In genomic region chr11:2420502-2421225, GRCh38 we compare ENCODE assay signal across 9 cellular contexts. TPM values are rescaled to one million over a fixed set of nuclear protein-coding genes. Genes with fewer than 3 reads are reported as not detected.
DNase-seq lines count a peak whose midpoint lies in the region; ATAC-seq, FAIRE-seq and TF ChIP-seq lines count a peak whose summit lies in the region.
"Had no signal": no experiment of that assay in that cellular context is flagged by ENCODE, and none has a peak within 500 bp of the region (broad histone marks: within the 10 kb centered on the region; RNA-seq: fewer than 3 reads in every experiment).

No MANE protein-coding gene starts in this region.

- FAIRE-seq in endothelial cell of umbilical vein (lab: Jason Lieb, UNC), result no peak

- CTCF ChIA-PET in activated CD8-positive, alpha-beta memory T cell treated with anti-CD3 and anti-CD28 coated beads, Interleukin-2, amount 10 ng/mL, durations not matched to agents 7 days and 5 days (lab: Charles Lee), result interaction anchor here (0.6 to 12.4 kb wide), 49 partner anchors 11 to 510 kb away, joined by 3 to 432 read pairs (median 5); partner anchors contain the start of genes C11orf21, CD81, TSPAN32 and TSSC4
- CTCF ChIA-PET in endothelial cell of umbilical vein (lab: Charles Lee), result interaction anchor here (0.6 to 10.1 kb wide), 34 partner anchors 10 to 506 kb away, joined by 3 to 829 read pairs (median 5); partner anchors contain the start of genes C11orf21, CD81, TSPAN32 and TSSC4

- no peak overlapping the region for H2AFZ ChIP-seq in endothelial cell of umbilical vein (ENCODE audit: low read depth, low read length)

- no peaks in the 10 kb centered on the region for H3K36me3 ChIP-seq in GM06990 (ENCODE audit: control insufficient read depth, insufficient read depth, low read length)
- H3K36me3 ChIP-seq in endothelial cell of umbilical vein (ENCODE audit: control insufficient read depth in 2 of 2, extremely low read depth in 1 of 2, insufficient read depth in 2 of 2, low read length in 2 of 2), result no peaks in the 10 kb centered on the region

- H3K9ac ChIP-seq in endothelial cell of umbilical vein (replicated peaks; ENCODE audit: extremely low read depth, insufficient read depth, low read length), result no peak overlapping the region

- no peaks in the 10 kb centered on the region for H4K20me1 ChIP-seq in endothelial cell of umbilical vein (replicated peaks; ENCODE audit: control insufficient read depth, extremely low read depth, insufficient read depth, low read length)

- DNase-seq in GM06990 (ENCODE audit: extremely low read depth, insufficient read length) (peak; percentile 63), HK-2 (ENCODE audit: unreplicated experiment) (peak; percentile 60), NOMO-1 treated with DMSO at 0.1 percent for 48 hours (lab: John Stamatoyannopoulos, UW; ENCODE audit: unreplicated experiment) (peak; percentile 72), endothelial cell of umbilical vein (ENCODE audit: low read depth, low spot score) (peak; percentile 59), mucosa of gallbladder (ENCODE audit: low spot score) (peak; percentile 66), cortex of kidney (lab: John Stamatoyannopoulos, UW) (no peak)
- peak; percentile 75 for DNase-seq in activated CD8-positive, alpha-beta memory T cell treated with anti-CD3 and anti-CD28 coated beads, Interleukin-2, amount 10 ng/mL, durations not matched to agents 7 days and 5 days
- DNase-seq in stimulated activated CD8-positive, alpha-beta memory T cell treated with anti-CD3 and anti-CD28 coated beads, Interleukin-4, amount 100 ng/mL, for 1 hour (ENCODE audit: low read depth in 2 of 2, low spot score in 1 of 2), result peak; percentile 42 to 46

- H3K4me2 ChIP-seq in endothelial cell of umbilical vein (ENCODE audit: insufficient read depth, low read length), result no peak overlapping the region

- H3K79me2 ChIP-seq in endothelial cell of umbilical vein (ENCODE audit: control insufficient read depth, insufficient read depth, low read length), result no peaks in the 10 kb centered on the region

- no TSS peak for BruUV-seq in endothelial cell of umbilical vein (replicated peaks; lab: Mats Ljungman, UMichigan)

- H3K27ac ChIP-seq in endothelial cell of umbilical vein (ENCODE audit: insufficient read depth, low read depth, low read length), result no peak overlapping the region

- peak; percentile 93 for ATAC-seq in activated CD8-positive, alpha-beta memory T cell treated with anti-CD3 and anti-CD28 coated beads, Interleukin-2, amount 10 ng/mL, durations not matched to agents 7 days and 5 days

- no peaks in the 10 kb centered on the region for H3K9me3 ChIP-seq in endothelial cell of umbilical vein (replicated peaks; ENCODE audit: control insufficient read depth, insufficient read depth, low read length)

- no peaks in the 10 kb centered on the region for H3K4me1 ChIP-seq in endothelial cell of umbilical vein (ENCODE audit: control insufficient read depth, extremely low read depth, insufficient read depth, low read length)

- H3K27ac Mint-ChIP-seq in activated CD8-positive, alpha-beta memory T cell treated with anti-CD3 and anti-CD28 coated beads, Interleukin-2, amount 10 ng/mL, durations not matched to agents 7 days and 5 days, result no peak overlapping the region

- dilution Hi-C loops in endothelial cell of umbilical vein (cut with MboI; ENCODE audit: extremely low pct_ligation_motif_present, low sequenced_read_pairs), result no loop called here

- H3K27me3 Mint-ChIP-seq in activated CD8-positive, alpha-beta memory T cell treated with anti-CD3 and anti-CD28 coated beads, Interleukin-2, amount 10 ng/mL, durations not matched to agents 7 days and 5 days, result no peaks in the 10 kb centered on the region

- TF ChIP-seq POLR2A in endothelial cell of umbilical vein (IDR thresholded peaks at IDR 0.05; ENCODE audit: low read depth, low read length), result no peak

- H3K36me3 Mint-ChIP-seq in activated CD8-positive, alpha-beta memory T cell treated with anti-CD3 and anti-CD28 coated beads, Interleukin-2, amount 10 ng/mL, durations not matched to agents 7 days and 5 days, result no peaks in the 10 kb centered on the region

- intact Hi-C loops in endothelial cell of umbilical vein (cut with micrococcal nuclease), result loop anchor here (1.0 kb wide), 1 partner anchor 254 kb away; no protein-coding TSS in a partner anchor

- H3K9me3 Mint-ChIP-seq in activated CD8-positive, alpha-beta memory T cell treated with anti-CD3 and anti-CD28 coated beads, Interleukin-2, amount 10 ng/mL, durations not matched to agents 7 days and 5 days (ENCODE audit: low read depth), result no peaks in the 10 kb centered on the region

- POLR2A ChIA-PET in endothelial cell of umbilical vein (lab: Charles Lee), result interaction anchor here (1.6 kb wide), 1 partner anchor 115 kb away, joined by 7 read pairs; no protein-coding TSS in a partner anchor

- H3K4me3 ChIP-seq in GM06990 (replicated peaks; ENCODE audit: low read depth, low read length) (no peak overlapping the region), endothelial cell of umbilical vein (replicated peaks in 1 of 3; ENCODE audit: insufficient read depth in 1 of 3, low read depth in 1 of 3, low read length in 3 of 3) (no peak overlapping the region)

- no peak overlapping the region for H3K4me3 Mint-ChIP-seq in activated CD8-positive, alpha-beta memory T cell treated with anti-CD3 and anti-CD28 coated beads, Interleukin-2, amount 10 ng/mL, durations not matched to agents 7 days and 5 days

- TF ChIP-seq CTCF in GM06990 (IDR thresholded peaks at IDR 0.05; ENCODE audit: insufficient read depth, low read length, poor library complexity, severe bottlenecking), result peak; percentile 90
- TF ChIP-seq CTCF in endothelial cell of umbilical vein (IDR thresholded peaks at IDR 0.05; ENCODE audit: extremely low read depth in 1 of 2, insufficient read depth in 1 of 2, low read depth in 1 of 2, low read length in 2 of 2), result peak; percentile 88 to 97

- H3K27me3 ChIP-seq in GM06990 (replicated peaks; ENCODE audit: control insufficient read depth, insufficient read depth, low read length) (no peaks in the 10 kb centered on the region; the same call in 1 of the 2 replicates), endothelial cell of umbilical vein (ENCODE audit: control insufficient read depth in 2 of 2, insufficient read depth in 2 of 2, low read length in 2 of 2) (no peaks in the 10 kb centered on the region)

- H3K4me1 Mint-ChIP-seq in activated CD8-positive, alpha-beta memory T cell treated with anti-CD3 and anti-CD28 coated beads, Interleukin-2, amount 10 ng/mL, durations not matched to agents 7 days and 5 days, result no peaks in the 10 kb centered on the region

- H3K9me1 ChIP-seq in endothelial cell of umbilical vein (replicated peaks; ENCODE audit: control insufficient read depth, extremely low read depth, insufficient read depth, low read length), result no peaks in the 10 kb centered on the region

TF ChIP-seq in endothelial cell of umbilical vein, 7 proteins besides CTCF, POLR2A, EP300 and RAD21 (continues in another document):
- no peak for TF ChIP-seq GATA2 (IDR thresholded peaks at IDR 0.05; ENCODE audit: insufficient read depth, insufficient read length, low read depth, low read length)

RNA-seq across cellular contexts. Expression of gene TSSC4, which starts 20.1 kb away (rescaled TPM):
- total RNA-seq in activated CD8-positive, alpha-beta memory T cell treated with anti-CD3 and anti-CD28 coated beads, Interleukin-2, amount 10 ng/mL, durations not matched to agents 7 days and 5 days, result 10 to 100 TPM; 48.4 to 52.1 TPM
- total RNA-seq in endothelial cell of umbilical vein, result 59.6 and 61.9 TPM in 2 replicates
- polyA plus RNA-seq in endothelial cell of umbilical vein, result 42.7 and 53.4 TPM in 2 replicates
- polyA plus RNA-seq in endothelial cell of umbilical vein (2011; cell fraction: cytosol; rRNA removed), result 18.3 and 31.5 TPM in 2 replicates
- 49.2 and 51.9 TPM in 2 replicates for polyA plus RNA-seq in endothelial cell of umbilical vein (2011; cell fraction: nucleus; rRNA removed)
- polyA plus RNA-seq in endothelial cell of umbilical vein (2012), result 32.6 and 42.6 TPM in 2 replicates
- 20.5 and 25.8 TPM in 2 replicates for polyA minus RNA-seq in endothelial cell of umbilical vein
- 15.2 TPM for polyA minus RNA-seq in endothelial cell of umbilical vein (2011; cell fraction: cytosol; rRNA and poly(A)+ RNA removed)
- polyA minus RNA-seq in endothelial cell of umbilical vein (2011; cell fraction: nucleus; rRNA and poly(A)+ RNA removed), result 24.1 and 48.8 TPM in 2 replicates
- total RNA-seq in mucosa of gallbladder, result 50.5 TPM

RNA-seq across cellular contexts. Expression of gene TRPM5, which starts 23.6 kb away (rescaled TPM):
- not detected for total RNA-seq in activated CD8-positive, alpha-beta memory T cell treated with anti-CD3 and anti-CD28 coated beads, Interleukin-2, amount 10 ng/mL, durations not matched to agents 7 days and 5 days
- not detected in 2 replicates for total RNA-seq in endothelial cell of umbilical vein
- polyA plus RNA-seq in endothelial cell of umbilical vein, result not detected in 2 replicates
- polyA plus RNA-seq in endothelial cell of umbilical vein (2011; cell fraction: cytosol; rRNA removed), result not detected in 2 replicates
- not detected in 2 replicates for polyA plus RNA-seq in endothelial cell of umbilical vein (2011; cell fraction: nucleus; rRNA removed)
- polyA plus RNA-seq in endothelial cell of umbilical vein (2012), result not detected in 2 replicates
- polyA minus RNA-seq in endothelial cell of umbilical vein, result not detected in 2 replicates
- polyA minus RNA-seq in endothelial cell of umbilical vein (2011; cell fraction: cytosol; rRNA and poly(A)+ RNA removed), result not detected
- polyA minus RNA-seq in endothelial cell of umbilical vein (2011; cell fraction: nucleus; rRNA and poly(A)+ RNA removed), result not detected in 2 replicates
- total RNA-seq in mucosa of gallbladder, result 4.4 TPM
- total RNA-seq: dermis microvascular lymphatic vessel endothelial cell had no signal

RNA-seq across cellular contexts. Expression of gene KCNQ1, which starts 24.1 kb away (rescaled TPM):
- total RNA-seq in activated CD8-positive, alpha-beta memory T cell treated with anti-CD3 and anti-CD28 coated beads, Interleukin-2, amount 10 ng/mL, durations not matched to agents 7 days and 5 days, result 1 to 10 TPM; 4.3 to 9.2 TPM
- total RNA-seq in endothelial cell of umbilical vein, result 0.09 and 0.21 TPM in 2 replicates
- polyA plus RNA-seq in endothelial cell of umbilical vein, result 0.07 and 0.08 TPM in 2 replicates
- 0.13 and 0.25 TPM in 2 replicates for polyA plus RNA-seq in endothelial cell of umbilical vein (2011; cell fraction: cytosol; rRNA removed)
- polyA plus RNA-seq in endothelial cell of umbilical vein (2011; cell fraction: nucleus; rRNA removed), result 0.11 and 0.21 TPM in 2 replicates
- polyA plus RNA-seq in endothelial cell of umbilical vein (2012), result 0.34 TPM in 1 of 2 replicates, not detected in the other
- 0.32 and 0.41 TPM in 2 replicates for polyA minus RNA-seq in endothelial cell of umbilical vein
- polyA minus RNA-seq in endothelial cell of umbilical vein (2011; cell fraction: cytosol; rRNA and poly(A)+ RNA removed), result 2.8 TPM
- 0.29 TPM in 1 of 2 replicates, not detected in the other for polyA minus RNA-seq in endothelial cell of umbilical vein (2011; cell fraction: nucleus; rRNA and poly(A)+ RNA removed)
- total RNA-seq in mucosa of gallbladder, result 96.4 TPM

RNA-seq across cellular contexts. Expression of gene CD81, which starts 43.6 kb away (rescaled TPM):
- total RNA-seq in activated CD8-positive, alpha-beta memory T cell treated with anti-CD3 and anti-CD28 coated beads, Interleukin-2, amount 10 ng/mL, durations not matched to agents 7 days and 5 days, result 100 to 1,000 TPM; 162 to 192 TPM
- total RNA-seq in endothelial cell of umbilical vein (409 and 445 TPM in 2 replicates), mucosa of gallbladder (746 TPM)
- polyA plus RNA-seq in endothelial cell of umbilical vein, result 641 and 802 TPM in 2 replicates
- polyA plus RNA-seq in endothelial cell of umbilical vein (2011; cell fraction: cytosol; rRNA removed), result 406 and 474 TPM in 2 replicates
- 199 and 205 TPM in 2 replicates for polyA plus RNA-seq in endothelial cell of umbilical vein (2011; cell fraction: nucleus; rRNA removed)
- 516 and 727 TPM in 2 replicates for polyA plus RNA-seq in endothelial cell of umbilical vein (2012)
- 404 and 450 TPM in 2 replicates for polyA minus RNA-seq in endothelial cell of umbilical vein
- polyA minus RNA-seq in endothelial cell of umbilical vein (2011; cell fraction: cytosol; rRNA and poly(A)+ RNA removed), result 53.1 TPM
- polyA minus RNA-seq in endothelial cell of umbilical vein (2011; cell fraction: nucleus; rRNA and poly(A)+ RNA removed), result 58.3 and 65.3 TPM in 2 replicates
